In genomic region chr20:53945478-53945877, GRCh38 we compare ENCODE assay signal across 27 cellular contexts.
A peak's percentile ranks its signal among the peaks of the same experiment; 100 is the strongest.
DNase-seq lines count a peak whose midpoint lies in the region; ATAC-seq, FAIRE-seq and TF ChIP-seq lines count a peak whose summit lies in the region.
"Had no signal": no experiment of that assay in that cellular context is flagged by ENCODE, and none has a peak within 500 bp of the region (broad histone marks: within the 10 kb centered on the region; RNA-seq: fewer than 3 reads in every experiment).

No MANE protein-coding gene starts in this region.

- no peak for FAIRE-seq in GM12878 (lab: Jason Lieb, UNC)
- FAIRE-seq: A204.1, GM12892, GM18507 had no signal

- intact Hi-C loops in GM12878 (cut with micrococcal nuclease; ENCODE audit: unreplicated experiment): no loop called here

- DNase-seq in NCI-H82 treated with DMSO at 0.1 percent for 48 hours (lab: John Stamatoyannopoulos, UW; ENCODE audit: unreplicated experiment) (peak; percentile 45), GM12878 (ENCODE audit: low read depth, low spot score) (no peak), memory B cell (ENCODE audit: low spot score in 2 of 2) (no peak), HFFc6 (no peak)
- DNase-seq in effector CD4-positive, alpha-beta T cell: no peak
- DNase-seq in stimulated activated naive B cell treated with anti-CD40 and anti-IgM and Interleukin-4, amounts not matched to agents 10 μg/mL and 1 μg/mL and 100 μg/mL, for 72 hours: no peak
- no peak for DNase-seq in activated CD4-positive, alpha-beta T cell treated with anti-CD3 and anti-CD28 coated beads for 4 hours
- DNase-seq: 8988T; ACHN; BE2C; C1 segment of cervical spinal cord; CD4-positive, alpha-beta memory T cell; CD4-positive, CD25-positive, alpha-beta regulatory T cell; CD8-positive, alpha-beta memory T cell; COR-L47; DMS 273 treated with DMSO at 0.1 percent for 48 hours; DMS53; DMS79; DND-41; EL; GDM1 had no signal

- peak overlapping the region; percentile 60 for H3K27ac Mint-ChIP-seq in memory B cell
- H3K27ac Mint-ChIP-seq in HFFc6: no peak overlapping the region
- no peak overlapping the region for H3K27ac Mint-ChIP-seq in stimulated activated naive B cell treated with anti-CD40 and anti-IgM and Interleukin-4, amounts not matched to agents 10 μg/mL and 1 μg/mL and 100 μg/mL, for 72 hours

- no peak overlapping the region for H3K27ac ChIP-seq in GM12878 (ENCODE audit: control insufficient read depth, insufficient read depth)
- H3K27ac ChIP-seq: BLaER1 had no signal

- H3K4me1 Mint-ChIP-seq in memory B cell (peaks cover 43% of the 10 kb centered on the region), HFFc6 (ENCODE audit: low read depth) (peaks cover 58% of the 10 kb centered on the region)
- peaks cover 44 to 61% of the 10 kb centered on the region in 2 donors for H3K4me1 Mint-ChIP-seq in stimulated activated naive B cell treated with anti-CD40 and anti-IgM and Interleukin-4, amounts not matched to agents 10 μg/mL and 1 μg/mL and 100 μg/mL, for 72 hours

- in situ Hi-C loops in GM12878 (cut with MboI): loop anchor here (5.0 kb wide), 1 partner anchor 252 kb away; no protein-coding TSS in a partner anchor

- H3K36me3 Mint-ChIP-seq in memory B cell (no peaks in the 10 kb centered on the region), HFFc6 (ENCODE audit: low read depth) (no peaks in the 10 kb centered on the region)
- H3K36me3 Mint-ChIP-seq in stimulated activated naive B cell treated with anti-CD40 and anti-IgM and Interleukin-4, amounts not matched to agents 10 μg/mL and 1 μg/mL and 100 μg/mL, for 72 hours: no peaks in the 10 kb centered on the region
- H3K36me3 Mint-ChIP-seq: CD4-positive, alpha-beta memory T cell; CD4-positive, CD25-positive, alpha-beta regulatory T cell; CD8-positive, alpha-beta memory T cell had no signal

- H3K9ac ChIP-seq in GM12878 (ENCODE audit: control insufficient read depth, insufficient read depth, low read length): no peak overlapping the region
- H3K9ac ChIP-seq: BLaER1 had no signal

- CTCF ChIA-PET in GM12878 (lab: Yijun Ruan, JAX): interaction anchor here (0.8 to 2.4 kb wide), 6 partner anchors 10 to 413 kb away, joined by 3 to 19 read pairs (median 4); no protein-coding TSS in a partner anchor

- TF ChIP-seq CTCF in GM12878 (IDR thresholded peaks at IDR 0.05 in 2 of 3, conservative IDR thresholded peaks at IDR 0.05 in 1 of 3; ENCODE audit: control insufficient read depth in 2 of 3, extremely low read depth in 1 of 3, insufficient read depth in 1 of 3, low read depth in 3 of 3, low read length in 3 of 3) (no peak), subcutaneous adipose tissue (IDR thresholded peaks at IDR 0.05; ENCODE audit: low read depth) (peak; percentile 94), HFFc6 (IDR thresholded peaks at IDR 0.05) (no peak)

- SMC1A ChIA-PET in GM12878 (lab: Charles Lee; ENCODE audit: uncharacterized antibody, unreplicated experiment): interaction anchor here (0.6 to 2.1 kb wide), 5 partner anchors 30 to 191 kb away, joined by 3 to 23 read pairs (median 3); no protein-coding TSS in a partner anchor

- no peaks in the 10 kb centered on the region for H4K20me1 ChIP-seq in GM12878 (ENCODE audit: control insufficient read depth, insufficient read depth)
- H4K20me1 ChIP-seq: BLaER1 had no signal

- no peaks in the 10 kb centered on the region for H3K27me3 ChIP-seq in GM12878 (replicated peaks in 1 of 2; ENCODE audit: control insufficient read depth in 2 of 2, insufficient read depth in 2 of 2, low read length in 1 of 2)
- H3K27me3 ChIP-seq: BE2C, BLaER1 had no signal

- no TSS peak for BruUV-seq in GM12878 (replicated peaks; lab: Mats Ljungman, UMichigan)

- no peak overlapping the region for H3K4me3 ChIP-seq in GM12878
- H3K4me3 ChIP-seq: BLaER1 had no signal

- no peak overlapping the region for H3K4me3 Mint-ChIP-seq in memory B cell
- no peak overlapping the region for H3K4me3 Mint-ChIP-seq in HFFc6
- no peak overlapping the region for H3K4me3 Mint-ChIP-seq in stimulated activated naive B cell treated with anti-CD40 and anti-IgM and Interleukin-4, amounts not matched to agents 10 μg/mL and 1 μg/mL and 100 μg/mL, for 72 hours
- H3K4me3 Mint-ChIP-seq: CD14-positive monocyte; CD4-positive, alpha-beta memory T cell; CD4-positive, CD25-positive, alpha-beta regulatory T cell; CD8-positive, alpha-beta memory T cell had no signal

- RAD21 ChIA-PET in GM12878 (lab: Charles Lee; ENCODE audit: unreplicated experiment): interaction anchor here (1.2 kb wide), 2 partner anchors 117 to 119 kb away, joined by 3 read pairs; no protein-coding TSS in a partner anchor

- TF ChIP-seq EP300 in GM12878 (IDR thresholded peaks at IDR 0.05; ENCODE audit: borderline replicate concordance in 1 of 2, control insufficient read depth in 1 of 2, low read depth in 2 of 2, low read length in 2 of 2): no peak

- H3K4me2 ChIP-seq in GM12878 (ENCODE audit: control insufficient read depth, insufficient read depth): no peak overlapping the region
- H3K4me2 ChIP-seq: BLaER1 had no signal

- no peak overlapping the region for H2AFZ ChIP-seq in GM12878 (ENCODE audit: control insufficient read depth, low read depth, low read length)

- POLR2A ChIA-PET in GM12878 (lab: Charles Lee): no interaction called here

- H3K27me3 Mint-ChIP-seq in memory B cell (no peaks in the 10 kb centered on the region), HFFc6 (ENCODE audit: insufficient read depth) (peaks cover 2% of the 10 kb centered on the region; the same call in 1 of the 2 replicates)
- no peaks in the 10 kb centered on the region for H3K27me3 Mint-ChIP-seq in stimulated activated naive B cell treated with anti-CD40 and anti-IgM and Interleukin-4, amounts not matched to agents 10 μg/mL and 1 μg/mL and 100 μg/mL, for 72 hours
- H3K27me3 Mint-ChIP-seq: CD4-positive, alpha-beta memory T cell; CD4-positive, CD25-positive, alpha-beta regulatory T cell; CD8-positive, alpha-beta memory T cell had no signal

- H3K9me3 Mint-ChIP-seq in memory B cell (no peaks in the 10 kb centered on the region), HFFc6 (no peaks in the 10 kb centered on the region)
- H3K9me3 Mint-ChIP-seq in stimulated activated naive B cell treated with anti-CD40 and anti-IgM and Interleukin-4, amounts not matched to agents 10 μg/mL and 1 μg/mL and 100 μg/mL, for 72 hours: no peaks in the 10 kb centered on the region
- H3K9me3 Mint-ChIP-seq: CD4-positive, alpha-beta memory T cell; CD8-positive, alpha-beta memory T cell had no signal

- no peak for TF ChIP-seq POLR2A in GM12878 (IDR thresholded peaks at IDR 0.05; ENCODE audit: low read depth, low read length)

- peaks cover 5% of the 10 kb centered on the region for H3K79me2 ChIP-seq in GM12878 (ENCODE audit: control insufficient read depth, insufficient read depth, low read length)

- 79% methylated on average over 2 of the region's 2 CpGs for WGBS in GM12878 (ENCODE audit: insufficient coverage, insufficient replicate concordance, low lambda C conversion rate, missing lambda C conversion rate)

- no peak for ATAC-seq in GM12878
- ATAC-seq in memory B cell (ENCODE audit: low read depth): no peak
- no peak for ATAC-seq in stimulated activated naive B cell treated with anti-CD40 and anti-IgM and Interleukin-4, amounts not matched to agents 10 μg/mL and 1 μg/mL and 100 μg/mL, for 72 hours (replicated peaks)

- no peaks in the 10 kb centered on the region for H3K9me3 ChIP-seq in GM12878 (replicated peaks; ENCODE audit: control insufficient read depth, insufficient read depth, low read length)
- H3K9me3 ChIP-seq: BE2C, BLaER1 had no signal

- peaks cover 42% of the 10 kb centered on the region for H3K4me1 ChIP-seq in GM12878 (ENCODE audit: control insufficient read depth, insufficient read depth, low read length)

- no peaks in the 10 kb centered on the region for H3K36me3 ChIP-seq in GM12878 (ENCODE audit: control insufficient read depth in 2 of 2, insufficient read depth in 2 of 2, low read length in 1 of 2)
- H3K36me3 ChIP-seq: BE2C, BLaER1 had no signal

- TF ChIP-seq RAD21 in GM12878 (IDR thresholded peaks at IDR 0.05; ENCODE audit: insufficient read depth, low read depth, low read length): no peak

TF ChIP-seq in GM12878, 131 proteins besides CTCF, POLR2A, EP300 and RAD21:
- TF ChIP-seq CEBPB (IDR thresholded peaks at IDR 0.05; ENCODE audit: borderline replicate concordance in 1 of 2, low read depth in 2 of 2, low read length in 2 of 2) (no peak), ETV6 (conservative IDR thresholded peaks at IDR 0.05 in 1 of 2, IDR thresholded peaks at IDR 0.05 in 1 of 2; ENCODE audit: borderline replicate concordance in 1 of 2, low read depth in 1 of 2) (peak in 1 of 2 experiments; percentile 29; a peak in 1 of 4 replicates), GATAD2B (conservative IDR thresholded peaks at IDR 0.05; ENCODE audit: low read depth) (no peak), KAT2A (conservative IDR thresholded peaks at IDR 0.05; ENCODE audit: control insufficient read depth, low read depth, low read length) (no peak), NFXL1 (IDR thresholded peaks at IDR 0.05; ENCODE audit: borderline replicate concordance) (peak; percentile 24; the same call in 1 of the 2 replicates)
